10 cellular contexts compared by ENCODE assay signal in the genomic region with DNA sequence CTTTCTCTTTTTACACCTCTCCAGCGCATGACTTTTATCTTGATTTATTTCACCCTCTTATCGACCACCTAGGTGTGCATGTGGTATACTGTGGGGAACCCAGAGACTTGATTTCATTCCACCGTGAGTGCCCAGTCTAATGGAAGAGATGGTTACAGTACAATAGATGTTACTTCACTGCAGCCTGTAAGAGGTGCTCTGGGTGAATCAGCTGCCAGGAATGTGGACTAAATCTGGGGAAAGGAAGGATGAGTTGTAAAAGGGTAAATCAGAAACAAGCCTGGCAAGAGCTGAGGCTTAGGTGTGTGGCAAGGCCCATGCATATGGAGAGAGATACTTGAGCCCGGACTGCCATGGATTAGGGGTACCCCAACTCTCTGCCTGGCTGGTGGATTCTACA. TPM values are rescaled to one million over a fixed set of nuclear protein-coding genes. Genes with fewer than 3 reads are reported as not detected.
DNase-seq lines count a peak whose midpoint lies in the region; ATAC-seq, FAIRE-seq and TF ChIP-seq lines count a peak whose summit lies in the region.
"Had no signal": no experiment of that assay in that cellular context is flagged by ENCODE, and none has a peak within 500 bp of the region (broad histone marks: within the 10 kb centered on the region; RNA-seq: fewer than 3 reads in every experiment).

No MANE protein-coding gene starts in this region.

- H3K9me3 ChIP-seq in astrocyte (ENCODE audit: insufficient read depth, low read depth, low read length) (no peaks in the 10 kb centered on the region), hepatocyte (ENCODE audit: low read depth) (no peaks in the 10 kb centered on the region), suprapubic skin (no peaks in the 10 kb centered on the region)

- peaks cover 35% of the 10 kb centered on the region for H3K36me3 Mint-ChIP-seq in activated CD4-positive, alpha-beta T cell treated with anti-CD3 and anti-CD28 coated beads, Interleukin-2, amount 10 ng/mL, durations not matched to agents 7 days and 5 days (ENCODE audit: low read depth)
- H3K36me3 Mint-ChIP-seq in astrocyte (ENCODE audit: low read depth, unreplicated experiment) = peaks cover 6% of the 10 kb centered on the region

- H3K27me3 ChIP-seq in astrocyte (ENCODE audit: insufficient read depth, low read length) = no peaks in the 10 kb centered on the region
- H3K27me3 ChIP-seq in hepatocyte = no peaks in the 10 kb centered on the region
- H3K27me3 ChIP-seq in suprapubic skin = no peaks in the 10 kb centered on the region

- H3K4me3 ChIP-seq in astrocyte (ENCODE audit: insufficient read depth, low read depth, low read length) = no peak overlapping the region
- no peak overlapping the region for H3K4me3 ChIP-seq in hepatocyte
- no peak overlapping the region for H3K4me3 ChIP-seq in suprapubic skin

- H4K20me1 ChIP-seq in astrocyte (ENCODE audit: insufficient read depth, low read length) = peaks cover 96% of the 10 kb centered on the region
- peaks cover 99% of the 10 kb centered on the region for H4K20me1 ChIP-seq in hepatocyte (ENCODE audit: insufficient read depth, poor library complexity, severe bottlenecking)

- no peak for ATAC-seq in GM21423 (IDR thresholded peaks at IDR 0.05; ENCODE audit: unreplicated experiment)

- H3K9ac ChIP-seq in astrocyte (ENCODE audit: low read length) = no peak overlapping the region

- peaks cover 64% of the 10 kb centered on the region for H3K4me1 Mint-ChIP-seq in activated CD4-positive, alpha-beta T cell treated with anti-CD3 and anti-CD28 coated beads, Interleukin-2, amount 10 ng/mL, durations not matched to agents 7 days and 5 days
- H3K4me1 Mint-ChIP-seq in astrocyte (ENCODE audit: low read depth, unreplicated experiment) = peaks cover 40% of the 10 kb centered on the region

- POLR2A ChIA-PET in activated CD4-positive, alpha-beta T cell treated with anti-CD3 and anti-CD28 coated beads, Interleukin-2, amount 10 ng/mL, durations not matched to agents 7 days and 5 days (lab: Charles Lee) = no interaction called here

- DNase-seq in activated CD4-positive, alpha-beta T cell treated with anti-CD3 and anti-CD28 coated beads, Interleukin-2, amount 10 ng/mL, durations not matched to agents 7 days and 5 days = no peak
- DNase-seq in activated CD4-positive, alpha-beta T cell treated with anti-CD3 and anti-CD28 coated beads, Interleukin-2, amount 50 U/mL, for 48 hours = no peak
- peak; percentile 73 for DNase-seq in astrocyte (ENCODE audit: low read depth)
- peak; percentile 42 for DNase-seq in hepatocyte (ENCODE audit: low spot score)
- no peak for DNase-seq in suprapubic skin (ENCODE audit: low spot score in 2 of 2)
- DNase-seq in inferior parietal cortex (ENCODE audit: extremely low spot score) = no peak
- DNase-seq in D341Med (ENCODE audit: low spot score) = no peak
- DNase-seq: NCI-H1417 treated with DMSO at 0.1 percent for 48 hours, T-helper 9 cell had no signal

- H3K9me2 ChIP-seq in hepatocyte (replicated peaks; ENCODE audit: insufficient read depth) = no peaks in the 10 kb centered on the region

- no peak for TF ChIP-seq EP300 in suprapubic skin (IDR thresholded peaks at IDR 0.05)

- H3K4me1 ChIP-seq in astrocyte (ENCODE audit: insufficient read depth, low read length) (peaks cover 20% of the 10 kb centered on the region), hepatocyte (ENCODE audit: insufficient read depth) (peaks cover 38% of the 10 kb centered on the region), suprapubic skin (peaks cover 58% of the 10 kb centered on the region)

- WGBS in hepatocyte (ENCODE audit: low lambda C conversion rate, missing lambda C conversion rate) = 70% methylated on average over 4 of the region's 4 CpGs
- WGBS in suprapubic skin = 71% methylated on average over 4 of the region's 4 CpGs

- TF ChIP-seq CTCF in astrocyte (IDR thresholded peaks at IDR 0.05; ENCODE audit: insufficient read depth, low read depth, low read length) = no peak
- TF ChIP-seq CTCF in hepatocyte (IDR thresholded peaks at IDR 0.05; ENCODE audit: poor library complexity) = no peak
- TF ChIP-seq CTCF in suprapubic skin (IDR thresholded peaks at IDR 0.05) = no peak

- CTCF ChIA-PET in activated CD4-positive, alpha-beta T cell treated with anti-CD3 and anti-CD28 coated beads, Interleukin-2, amount 10 ng/mL, durations not matched to agents 7 days and 5 days (lab: Charles Lee) = interaction anchor here (1.1 kb wide), 1 partner anchor 16 kb away, joined by 3 read pairs; no protein-coding TSS in a partner anchor

- H3K9me3 Mint-ChIP-seq in activated CD4-positive, alpha-beta T cell treated with anti-CD3 and anti-CD28 coated beads, Interleukin-2, amount 10 ng/mL, durations not matched to agents 7 days and 5 days = no peaks in the 10 kb centered on the region
- no peaks in the 10 kb centered on the region for H3K9me3 Mint-ChIP-seq in astrocyte (ENCODE audit: unreplicated experiment)

- H3K36me3 ChIP-seq in astrocyte (ENCODE audit: insufficient read depth, low read length) = peaks cover 6% of the 10 kb centered on the region
- no peaks in the 10 kb centered on the region for H3K36me3 ChIP-seq in hepatocyte (replicated peaks; ENCODE audit: insufficient read depth, low read depth)
- H3K36me3 ChIP-seq in suprapubic skin = no peaks in the 10 kb centered on the region

- H3K4me3 Mint-ChIP-seq in activated CD4-positive, alpha-beta T cell treated with anti-CD3 and anti-CD28 coated beads, Interleukin-2, amount 10 ng/mL, durations not matched to agents 7 days and 5 days = no peak overlapping the region
- H3K4me3 Mint-ChIP-seq in astrocyte (ENCODE audit: unreplicated experiment) = peak overlapping the region; percentile 18

- no peaks in the 10 kb centered on the region for H3K27me3 Mint-ChIP-seq in activated CD4-positive, alpha-beta T cell treated with anti-CD3 and anti-CD28 coated beads, Interleukin-2, amount 10 ng/mL, durations not matched to agents 7 days and 5 days
- no peaks in the 10 kb centered on the region for H3K27me3 Mint-ChIP-seq in astrocyte (ENCODE audit: low read depth, unreplicated experiment)

- peak; percentile 59 for FAIRE-seq in astrocyte (lab: Jason Lieb, UNC)

- no peak overlapping the region for H2AFZ ChIP-seq in astrocyte (ENCODE audit: low read depth, low read length)
- no peak overlapping the region for H2AFZ ChIP-seq in hepatocyte

- no peak for TF ChIP-seq POLR2A in suprapubic skin (IDR thresholded peaks at IDR 0.05)

- H3K4me2 ChIP-seq in astrocyte (ENCODE audit: low read length) (peak overlapping the region; percentile 53), hepatocyte (peak overlapping the region; percentile 28)

- H3K79me2 ChIP-seq in astrocyte (ENCODE audit: insufficient read depth, low read length) (peaks cover 100% of the 10 kb centered on the region), hepatocyte (peaks cover 100% of the 10 kb centered on the region)

- peak overlapping the region; percentile 47 for H3K27ac Mint-ChIP-seq in activated CD4-positive, alpha-beta T cell treated with anti-CD3 and anti-CD28 coated beads, Interleukin-2, amount 10 ng/mL, durations not matched to agents 7 days and 5 days
- H3K27ac Mint-ChIP-seq in astrocyte (ENCODE audit: unreplicated experiment) = peak overlapping the region; percentile 8

- peak overlapping the region; percentile 33 for H3K27ac ChIP-seq in astrocyte (ENCODE audit: low read depth, low read length)
- H3K27ac ChIP-seq in hepatocyte = peak overlapping the region; percentile 22
- H3K27ac ChIP-seq in suprapubic skin = peak overlapping the region; percentile 45

RNA-seq across cellular contexts. Expression of gene STK35, which starts 7.4 kb away (rescaled TPM):
- 10 to 100 TPM; 15.8 to 16.1 TPM for total RNA-seq in activated CD4-positive, alpha-beta T cell treated with anti-CD3 and anti-CD28 coated beads, Interleukin-2, amount 10 ng/mL, durations not matched to agents 7 days and 5 days
- total RNA-seq in astrocyte (18.1 and 18.6 TPM in 2 replicates), hepatocyte (19.3 and 22.9 TPM in 2 replicates), suprapubic skin (10 to 100 TPM; 23.2 to 33.6 (median 25.2) TPM)
- polyA plus RNA-seq in hepatocyte = 12.6 and 14.2 TPM in 2 replicates

Comparison
In these comparisons a context has a peak if more than half of its experiments do, and no peak if none do; other contexts are left out.
1. DNase-seq: peak in astrocyte (single experiment) and hepatocyte (single experiment); none in activated CD4-positive, alpha-beta T cell treated with anti-CD3 and anti-CD28 coated beads, Interleukin-2, amount 10 ng/mL, durations not matched to agents 7 days and 5 days (single experiment), activated CD4-positive, alpha-beta T cell treated with anti-CD3 and anti-CD28 coated beads, Interleukin-2, amount 50 U/mL, for 48 hours (0 of 2), suprapubic skin (0 of 2), inferior parietal cortex (single experiment) and D341Med (single experiment).
2. Peak in every context shown above with its lines, with median percentiles within 50 percentile points of each other: H3K27ac ChIP-seq.